Comparison of ENCODE assay signal across 1 cellular context in genomic region chr17:57096472-57097198, GRCh38.
TF ChIP-seq lines count a peak whose summit lies in the region.

No MANE protein-coding gene starts in this region.

TF ChIP-seq in liver, 16 proteins besides CTCF, POLR2A, EP300 and RAD21 (continued from another document):
- TF ChIP-seq, protein P1, sequence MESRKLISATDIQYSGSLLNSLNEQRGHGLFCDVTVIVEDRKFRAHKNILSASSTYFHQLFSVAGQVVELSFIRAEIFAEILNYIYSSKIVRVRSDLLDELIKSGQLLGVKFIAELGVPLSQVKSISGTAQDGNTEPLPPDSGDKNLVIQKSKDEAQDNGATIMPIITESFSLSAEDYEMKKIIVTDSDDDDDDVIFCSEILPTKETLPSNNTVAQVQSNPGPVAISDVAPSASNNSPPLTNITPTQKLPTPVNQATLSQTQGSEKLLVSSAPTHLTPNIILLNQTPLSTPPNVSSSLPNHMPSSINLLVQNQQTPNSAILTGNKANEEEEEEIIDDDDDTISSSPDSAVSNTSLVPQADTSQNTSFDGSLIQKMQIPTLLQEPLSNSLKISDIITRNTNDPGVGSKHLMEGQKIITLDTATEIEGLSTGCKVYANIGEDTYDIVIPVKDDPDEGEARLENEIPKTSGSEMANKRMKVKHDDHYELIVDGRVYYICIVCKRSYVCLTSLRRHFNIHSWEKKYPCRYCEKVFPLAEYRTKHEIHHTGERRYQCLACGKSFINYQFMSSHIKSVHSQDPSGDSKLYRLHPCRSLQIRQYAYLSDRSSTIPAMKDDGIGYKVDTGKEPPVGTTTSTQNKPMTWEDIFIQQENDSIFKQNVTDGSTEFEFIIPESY (IDR thresholded peaks at IDR 0.05): peak; percentile 56
- TF ChIP-seq, protein P2, sequence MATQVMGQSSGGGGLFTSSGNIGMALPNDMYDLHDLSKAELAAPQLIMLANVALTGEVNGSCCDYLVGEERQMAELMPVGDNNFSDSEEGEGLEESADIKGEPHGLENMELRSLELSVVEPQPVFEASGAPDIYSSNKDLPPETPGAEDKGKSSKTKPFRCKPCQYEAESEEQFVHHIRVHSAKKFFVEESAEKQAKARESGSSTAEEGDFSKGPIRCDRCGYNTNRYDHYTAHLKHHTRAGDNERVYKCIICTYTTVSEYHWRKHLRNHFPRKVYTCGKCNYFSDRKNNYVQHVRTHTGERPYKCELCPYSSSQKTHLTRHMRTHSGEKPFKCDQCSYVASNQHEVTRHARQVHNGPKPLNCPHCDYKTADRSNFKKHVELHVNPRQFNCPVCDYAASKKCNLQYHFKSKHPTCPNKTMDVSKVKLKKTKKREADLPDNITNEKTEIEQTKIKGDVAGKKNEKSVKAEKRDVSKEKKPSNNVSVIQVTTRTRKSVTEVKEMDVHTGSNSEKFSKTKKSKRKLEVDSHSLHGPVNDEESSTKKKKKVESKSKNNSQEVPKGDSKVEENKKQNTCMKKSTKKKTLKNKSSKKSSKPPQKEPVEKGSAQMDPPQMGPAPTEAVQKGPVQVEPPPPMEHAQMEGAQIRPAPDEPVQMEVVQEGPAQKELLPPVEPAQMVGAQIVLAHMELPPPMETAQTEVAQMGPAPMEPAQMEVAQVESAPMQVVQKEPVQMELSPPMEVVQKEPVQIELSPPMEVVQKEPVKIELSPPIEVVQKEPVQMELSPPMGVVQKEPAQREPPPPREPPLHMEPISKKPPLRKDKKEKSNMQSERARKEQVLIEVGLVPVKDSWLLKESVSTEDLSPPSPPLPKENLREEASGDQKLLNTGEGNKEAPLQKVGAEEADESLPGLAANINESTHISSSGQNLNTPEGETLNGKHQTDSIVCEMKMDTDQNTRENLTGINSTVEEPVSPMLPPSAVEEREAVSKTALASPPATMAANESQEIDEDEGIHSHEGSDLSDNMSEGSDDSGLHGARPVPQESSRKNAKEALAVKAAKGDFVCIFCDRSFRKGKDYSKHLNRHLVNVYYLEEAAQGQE (IDR thresholded peaks at IDR 0.05): peak; percentile 22
